1 cellular context compared by ENCODE assay signal in genomic region chr3:182843478-182843877, GRCh38.
TF ChIP-seq lines count a peak whose summit lies in the region.

No MANE protein-coding gene starts in this region.

TF ChIP-seq in SK-N-SH treated with all-trans-retinoic acid at 6 μM for 48 hours, 23 proteins besides CTCF, POLR2A, EP300 and RAD21 (continued from another document):
- no peak for TF ChIP-seq ARNTL (CRISPR knock-in tag; IDR thresholded peaks at IDR 0.05; ENCODE audit: borderline replicate concordance, low read depth)
- TF ChIP-seq CSRNP3 (CRISPR knock-in tag; IDR thresholded peaks at IDR 0.05) = no peak
- no peak for TF ChIP-seq BACH2 (CRISPR knock-in tag; IDR thresholded peaks at IDR 0.05; ENCODE audit: borderline replicate concordance)
- no peak for TF ChIP-seq RARB (CRISPR knock-in tag; IDR thresholded peaks at IDR 0.05)
- TF ChIP-seq ESRRG (CRISPR knock-in tag; IDR thresholded peaks at IDR 0.05) = no peak
- no peak for TF ChIP-seq ISL1 (CRISPR knock-in tag; IDR thresholded peaks at IDR 0.05)
